In the genomic region with DNA sequence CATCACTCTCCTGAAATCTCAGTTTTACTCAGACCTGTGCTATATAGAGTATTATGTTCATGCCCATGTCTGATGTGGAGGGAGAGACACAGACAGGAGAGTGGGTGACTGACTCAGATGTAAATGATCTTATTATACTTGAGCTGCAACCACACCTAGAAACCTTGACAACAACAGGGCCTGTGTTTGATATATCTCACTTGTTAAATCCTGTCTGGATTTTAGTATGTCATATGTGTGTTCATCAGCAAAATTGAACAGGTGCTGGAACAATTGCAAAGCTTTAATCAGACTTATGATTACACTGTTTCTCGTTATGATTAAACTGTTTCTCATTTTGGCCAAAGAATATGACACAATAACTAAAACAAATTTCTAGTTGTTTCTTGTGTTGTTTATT, we compare ENCODE assay signal across 8 cellular contexts. TPM values are rescaled to one million over a fixed set of nuclear protein-coding genes. Genes with fewer than 3 reads are reported as not detected.
DNase-seq lines count a peak whose midpoint lies in the region; ATAC-seq and TF ChIP-seq lines count a peak whose summit lies in the region.

No MANE protein-coding gene starts in this region.

- no peak for TF ChIP-seq CTCF in foreskin keratinocyte (conservative IDR thresholded peaks at IDR 0.05)

- H3K9me3 ChIP-seq in T-helper 17 cell (ENCODE audit: control insufficient read depth, low read length, poor library complexity, severe bottlenecking): no peaks in the 10 kb centered on the region

- H3K27ac ChIP-seq in foreskin keratinocyte: peak overlapping the region; percentile 98

- H3K27ac Mint-ChIP-seq in T-helper 17 cell: peak overlapping the region; percentile 79

- H3K27me3 Mint-ChIP-seq in T-helper 17 cell: no peaks in the 10 kb centered on the region

- peak; percentile 58 for ATAC-seq in GM19395 (IDR thresholded peaks at IDR 0.05; ENCODE audit: unreplicated experiment)
- peak; percentile 64 for ATAC-seq in T-helper 17 cell
- peak; percentile 96 for ATAC-seq in foreskin keratinocyte
- no peak for ATAC-seq in GM18511 (IDR thresholded peaks at IDR 0.05; ENCODE audit: unreplicated experiment)
- ATAC-seq in GM19463 (IDR thresholded peaks at IDR 0.05; ENCODE audit: unreplicated experiment): no peak

- H3K4me3 Mint-ChIP-seq in T-helper 17 cell: no peak overlapping the region

- H3K4me1 Mint-ChIP-seq in T-helper 17 cell: peaks cover 21% of the 10 kb centered on the region

- peak; percentile 9 for DNase-seq in AG08395 (ENCODE audit: low spot score)
- DNase-seq in T-helper 17 cell: no peak
- DNase-seq in foreskin keratinocyte: peak; percentile 98 to 99
- no peak for DNase-seq in SKM-1 (lab: John Stamatoyannopoulos, UW; ENCODE audit: unreplicated experiment)
- DNase-seq in H4 (ENCODE audit: low spot score): no peak

- H3K27me3 ChIP-seq in foreskin keratinocyte: no peaks in the 10 kb centered on the region

- H3K4me1 ChIP-seq in foreskin keratinocyte: peaks cover 45% of the 10 kb centered on the region

- H3K36me3 Mint-ChIP-seq in T-helper 17 cell (ENCODE audit: low read depth): peaks cover 3% of the 10 kb centered on the region

RNA-seq across cellular contexts. Expression of a gene that starts 37.7 kb away (rescaled TPM):
- total RNA-seq in T-helper 17 cell (10 to 100 TPM; 22.8 to 31.0 TPM), foreskin keratinocyte (29.6 and 30.7 TPM in 2 replicates)
- 4.8 and 6.4 TPM in 2 replicates for polyA plus RNA-seq in foreskin keratinocyte
- 9.0 and 13.2 TPM in 2 replicates for total RNA-seq in H4 (2014; rRNA removed; shearing (Covaris generic))

Comparison
In these comparisons a context has a peak if more than half of its experiments do, and no peak if none do; other contexts are left out.
1. DNase-seq: peak in AG08395 (single experiment) and foreskin keratinocyte (2 of 2); none in T-helper 17 cell (0 of 3), SKM-1 (single experiment) and H4 (single experiment).
2. ATAC-seq: peak in GM19395 (single experiment), T-helper 17 cell (single experiment) and foreskin keratinocyte (single experiment); none in GM18511 (single experiment) and GM19463 (single experiment).